8 cellular contexts compared by ENCODE assay signal in genomic region chr5:132459983-132460834, GRCh38. TPM values are rescaled to one million over a fixed set of nuclear protein-coding genes. Genes with fewer than 3 reads are reported as not detected.
DNase-seq lines count a peak whose midpoint lies in the region; ATAC-seq and TF ChIP-seq lines count a peak whose summit lies in the region.

No MANE protein-coding gene starts in this region.

- no peak for ATAC-seq in T-cell (replicated peaks in 1 of 4)
- peak; percentile 4 to 7 for ATAC-seq in right cardiac atrium
- no peak for ATAC-seq in GM21367 (IDR thresholded peaks at IDR 0.05; ENCODE audit: unreplicated experiment)

- no peak for DNase-seq in AG09309 (ENCODE audit: low read depth)
- peak; percentile 17 for DNase-seq in HCEC 1CT
- peak in 1 of 34 experiments; percentile 7 for DNase-seq in T-cell
- DNase-seq in right cardiac atrium: no peak
- no peak for DNase-seq in esophagus muscularis mucosa (ENCODE audit: extremely low spot score)
- DNase-seq in NCI-H1105 (lab: John Stamatoyannopoulos, UW): no peak
- no peak for DNase-seq in superior temporal gyrus (ENCODE audit: extremely low spot score)

- TF ChIP-seq EP300 in esophagus muscularis mucosa (IDR thresholded peaks at IDR 0.05): no peak

- H3K4me3 Mint-ChIP-seq in T-cell: peak overlapping the region in 1 of 3 donors; percentile 38

- intact Hi-C loops in right cardiac atrium (cut with DNase I) (no loop called here), esophagus muscularis mucosa (cut with DNase I) (no loop called here)

- WGBS in right cardiac atrium: 79% methylated on average over 8 of the region's 8 CpGs
- WGBS in esophagus muscularis mucosa: 79% methylated on average over 7 of the region's 8 CpGs

- H3K36me3 ChIP-seq in esophagus muscularis mucosa: peaks cover 0 to 26% (median 8%) of the 10 kb centered on the region in 4 donors

- POLR2A ChIA-PET in T-cell (lab: Charles Lee): interaction anchor here (0.6 to 5.8 kb wide), 7 partner anchors 11 to 598 kb away, joined by 3 to 38 read pairs (median 7); no protein-coding TSS in a partner anchor

- H3K27me3 Mint-ChIP-seq in T-cell: no peaks in the 10 kb centered on the region

- peak overlapping the region; percentile 100 for H3K27ac Mint-ChIP-seq in T-cell

- H3K36me3 Mint-ChIP-seq in T-cell: peaks cover 22% of the 10 kb centered on the region

- TF ChIP-seq POLR2A in esophagus muscularis mucosa (IDR thresholded peaks at IDR 0.05; ENCODE audit: low read depth): no peak

- H3K27me3 ChIP-seq in right cardiac atrium (ENCODE audit: control insufficient read depth, insufficient read depth): no peaks in the 10 kb centered on the region
- H3K27me3 ChIP-seq in esophagus muscularis mucosa: no peaks in the 10 kb centered on the region

- H3K9me3 ChIP-seq in right cardiac atrium (ENCODE audit: control insufficient read depth, low read length) (no peaks in the 10 kb centered on the region), esophagus muscularis mucosa (no peaks in the 10 kb centered on the region)

- CTCF ChIA-PET in T-cell (lab: Charles Lee): interaction anchor here in 1 of 2 donors (0.6 kb wide), 1 partner anchor 20 kb away, joined by 3 read pairs; no protein-coding TSS in a partner anchor

- H3K9me3 Mint-ChIP-seq in T-cell: no peaks in the 10 kb centered on the region

- H3K27ac ChIP-seq in right cardiac atrium (ENCODE audit: low read length) (peak overlapping the region; percentile 5), esophagus muscularis mucosa (replicated peaks in 1 of 4) (no peak overlapping the region)

- H3K4me3 ChIP-seq in AG09309 (ENCODE audit: control insufficient read depth, low read depth, low read length) (no peak overlapping the region), right cardiac atrium (ENCODE audit: low read length) (no peak overlapping the region), esophagus muscularis mucosa (no peak overlapping the region)

- TF ChIP-seq CTCF in AG09309 (IDR thresholded peaks at IDR 0.05; ENCODE audit: control insufficient read depth, insufficient read depth, low read depth, low read length, missing control alignments) (peak; percentile 15), esophagus muscularis mucosa (IDR thresholded peaks at IDR 0.05) (peak in 1 of 3 experiments; percentile 3)

- H3K4me1 ChIP-seq in right cardiac atrium (ENCODE audit: control insufficient read depth, insufficient read depth, low read length) (peaks cover 31% of the 10 kb centered on the region), esophagus muscularis mucosa (peaks cover 72 to 84% (median 81%) of the 10 kb centered on the region in 4 donors)

- H3K4me1 Mint-ChIP-seq in T-cell: peaks cover 93 to 99% (median 99%) of the 10 kb centered on the region in 3 donors

RNA-seq across cellular contexts. Expression of gene IRF1, which starts 30.4 kb away (rescaled TPM):
- 100 to 1,000 TPM; 167 to 859 (median 252) TPM for total RNA-seq in T-cell
- total RNA-seq in right cardiac atrium: 10 to 100 TPM in 3 of 4 donors, 1 to 10 TPM in 1; 9.4 to 17.9 (median 13.8) TPM
- 11.7 TPM for polyA plus RNA-seq in right cardiac atrium
- total RNA-seq in esophagus muscularis mucosa: 100 to 1,000 TPM in 1 of 4 donors, 10 to 100 TPM in 3; 20.6 to 289 (median 29.6) TPM

Comparison
In these comparisons a context has a peak if more than half of its experiments do, and no peak if none do; other contexts are left out.
1. ATAC-seq: peak in right cardiac atrium (2 of 2); none in T-cell (0 of 4) and GM21367 (single experiment).